8 cellular contexts compared by ENCODE assay signal in genomic region chr1:199243423-199244061, GRCh38.
A peak's percentile ranks its signal among the peaks of the same experiment; 100 is the strongest.
DNase-seq lines count a peak whose midpoint lies in the region; ATAC-seq, FAIRE-seq and TF ChIP-seq lines count a peak whose summit lies in the region.

No MANE protein-coding gene starts in this region.

- ATAC-seq in GM21576 (IDR thresholded peaks at IDR 0.05; ENCODE audit: unreplicated experiment), result peak; percentile 99

- no peak for FAIRE-seq in HTR-8/SVneo (lab: Jason Lieb, UNC)

- H3K27me3 ChIP-seq in esophagus squamous epithelium, result no peaks in the 10 kb centered on the region

- no peaks in the 10 kb centered on the region for H3K36me3 ChIP-seq in esophagus squamous epithelium

- H3K4me3 ChIP-seq in esophagus squamous epithelium, result no peak overlapping the region

- TF ChIP-seq CTCF in GM10266 (IDR thresholded peaks at IDR 0.05; ENCODE audit: control insufficient read depth, insufficient read depth, low read depth, missing control alignments), result peak; percentile 90
- TF ChIP-seq CTCF in esophagus squamous epithelium (IDR thresholded peaks at IDR 0.05), result peak in 3 of 6 experiments; percentile 33 to 40 (median 40)

- no peak for TF ChIP-seq POLR2A in esophagus squamous epithelium (IDR thresholded peaks at IDR 0.05)

- no peaks in the 10 kb centered on the region for H3K4me1 ChIP-seq in esophagus squamous epithelium

- peaks cover 0 to 3% (median 0%) of the 10 kb centered on the region in 3 donors for H3K9me3 ChIP-seq in esophagus squamous epithelium

- intact Hi-C loops in esophagus squamous epithelium (cut with DNase I), result no loop called here

- WGBS in esophagus squamous epithelium, 2 donors, result 70 to 83% methylated on average over 6 to 11 of the region's 11 CpGs

- peak; percentile 72 for DNase-seq in GM10266 (ENCODE audit: extremely low spot score)
- peak; percentile 33 for DNase-seq in HTR-8/SVneo (ENCODE audit: insufficient read length, low spot score)
- peak; percentile 8 for DNase-seq in SW480 (ENCODE audit: low spot score)
- DNase-seq in amniotic epithelial cell (ENCODE audit: low read depth), result peak; percentile 54
- DNase-seq in iPS-NIHi11 (ENCODE audit: low spot score), result peak; percentile 64
- peak; percentile 13 to 63 (median 18) for DNase-seq in stimulated activated CD4-positive, alpha-beta T cell treated with anti-CD3 and anti-CD28 coated beads, TNF-alpha, amount 100 ng/mL, for 1 hour (ENCODE audit: low read depth in 3 of 3, low spot score in 1 of 3)
- no peak for DNase-seq in esophagus squamous epithelium (lab: John Stamatoyannopoulos, UW)

- H3K27ac ChIP-seq in esophagus squamous epithelium, result no peak overlapping the region
